ENCODE assay signal across 8 cellular contexts in the genomic region with DNA sequence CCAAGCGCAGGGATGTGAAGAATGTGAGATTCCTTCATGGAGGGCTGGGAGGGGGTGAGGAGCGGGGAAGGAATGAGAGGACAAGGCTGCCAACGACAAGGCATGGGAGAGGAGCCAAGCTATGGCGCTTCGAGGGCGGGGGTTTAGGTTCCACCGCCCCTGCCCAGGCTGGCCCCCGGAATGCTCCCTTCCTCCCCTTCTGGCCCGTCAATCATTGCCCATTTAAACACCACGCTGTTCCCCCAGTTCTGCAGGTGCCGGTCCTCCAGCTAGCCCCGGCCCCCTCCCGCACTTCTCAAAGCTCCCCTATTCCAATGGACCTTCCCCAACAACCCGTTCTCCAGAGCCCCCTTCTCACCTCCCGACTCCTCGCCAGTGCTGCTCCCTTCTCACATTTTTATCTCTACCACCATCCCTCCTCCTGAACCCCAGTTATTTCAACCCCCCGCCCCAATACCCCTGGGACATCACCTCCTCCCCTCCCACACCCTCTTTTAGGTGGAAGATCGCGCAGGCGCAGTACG. TPM values are rescaled to one million over a fixed set of nuclear protein-coding genes. Genes with fewer than 3 reads are reported as not detected.
DNase-seq lines count a peak whose midpoint lies in the region; FAIRE-seq and TF ChIP-seq lines count a peak whose summit lies in the region.

No MANE protein-coding gene starts in this region.

- H3K4me1 ChIP-seq in breast epithelium, result peaks cover 0 to 6% of the 10 kb centered on the region in 2 donors
- peaks cover 3 to 7% of the 10 kb centered on the region in 2 donors for H3K4me1 ChIP-seq in small intestine (ENCODE audit: control insufficient read depth in 2 of 2, insufficient read depth in 1 of 2, low read depth in 1 of 2, low read length in 1 of 2)

- peaks cover 0 to 5% (median 3%) of the 10 kb centered on the region in 3 donors for H3K36me3 Mint-ChIP-seq in immature natural killer cell

- peaks cover 2% of the 10 kb centered on the region for H3K36me3 ChIP-seq in H7 (replicated peaks; ENCODE audit: control insufficient read depth, insufficient read depth, low read length)
- H3K36me3 ChIP-seq in breast epithelium, result no peaks in the 10 kb centered on the region
- H3K36me3 ChIP-seq in small intestine (ENCODE audit: control insufficient read depth in 2 of 2, insufficient read depth in 2 of 2, low read length in 2 of 2), result peaks cover 0 to 4% of the 10 kb centered on the region in 2 donors

- H3K27ac Mint-ChIP-seq in immature natural killer cell, result peak overlapping the region; percentile 99 to 100 (median 100)

- WGBS in small intestine, 3 donors, result 1% methylated on average over 14 to 21 of the region's 21 CpGs

- H3K9me3 Mint-ChIP-seq in immature natural killer cell, result no peaks in the 10 kb centered on the region

- peak overlapping the region; percentile 92 to 95 for H3K27ac ChIP-seq in breast epithelium
- H3K27ac ChIP-seq in small intestine (ENCODE audit: low read depth in 1 of 2, low read length in 1 of 2), result peak overlapping the region; percentile 86 to 90

- no peaks in the 10 kb centered on the region for H3K9me3 ChIP-seq in breast epithelium
- H3K9me3 ChIP-seq in small intestine (ENCODE audit: control insufficient read depth, low read depth), result no peaks in the 10 kb centered on the region

- H3K4me1 Mint-ChIP-seq in immature natural killer cell, result peaks cover 51 to 55% of the 10 kb centered on the region in 2 donors

- DNase-seq in NCI-H82 (lab: John Stamatoyannopoulos, UW), result peak; percentile 57
- no peak for DNase-seq in NCI-H82 treated with DMSO at 0.1 percent for 48 hours (lab: John Stamatoyannopoulos, UW; ENCODE audit: unreplicated experiment)
- peak; percentile 85 for DNase-seq in H7
- DNase-seq in NCI-H2227 (lab: John Stamatoyannopoulos, UW; ENCODE audit: unreplicated experiment), result peak; percentile 34
- peak; percentile 65 to 74 for DNase-seq in breast epithelium (ENCODE audit: low spot score in 2 of 2)
- no peak for DNase-seq in immature natural killer cell
- DNase-seq in small intestine, result peak; percentile 32
- DNase-seq in HuH-7 (ENCODE audit: low spot score), result no peak

- no peak for FAIRE-seq in small intestine (lab: Jason Lieb, UNC)

- peaks cover 0 to 11% (median 6%) of the 10 kb centered on the region in 3 donors for H3K27me3 Mint-ChIP-seq in immature natural killer cell (ENCODE audit: low read depth in 3 of 3)

- H3K27me3 ChIP-seq in H7 (ENCODE audit: control insufficient read depth, insufficient read depth, low read length) (no peaks in the 10 kb centered on the region), breast epithelium (no peaks in the 10 kb centered on the region), small intestine (ENCODE audit: control insufficient read depth in 2 of 2, insufficient read depth in 2 of 2, low read length in 2 of 2) (no peaks in the 10 kb centered on the region)

- TF ChIP-seq CTCF in breast epithelium (IDR thresholded peaks at IDR 0.05), result no peak

- TF ChIP-seq POLR2A in breast epithelium (IDR thresholded peaks at IDR 0.05), result no peak

- peak overlapping the region; percentile 93 to 99 (median 96) for H3K4me3 Mint-ChIP-seq in immature natural killer cell

- H3K4me3 ChIP-seq in H7 (ENCODE audit: insufficient read depth, low read depth, low read length) (peak overlapping the region; percentile 88), breast epithelium (peak overlapping the region; percentile 70 to 87 (median 83)), small intestine (ENCODE audit: low read depth in 1 of 2, low read length in 2 of 2) (peak overlapping the region; percentile 61 to 78)

- intact Hi-C loops in breast epithelium (cut with DNase I; ENCODE audit: low total_unique reads), result no loop called here

RNA-seq across cellular contexts. Expression of gene RNF41, which starts 0.4 kb away (rescaled TPM):
- 96.2 and 98.4 TPM in 2 replicates for total RNA-seq in H7 (2014; rRNA removed; shearing (Covaris generic))
- total RNA-seq in breast epithelium, result 10 to 100 TPM; 64.4 to 86.6 (median 81.3) TPM
- polyA plus RNA-seq in immature natural killer cell (10 to 100 TPM; 49.0 to 55.1 (median 49.3) TPM), small intestine (10 to 100 TPM; 11.4 to 24.4 (median 12.2) TPM)

RNA-seq across cellular contexts. Expression of gene NABP2, which starts 2.8 kb away (rescaled TPM):
- 45.5 and 50.4 TPM in 2 replicates for total RNA-seq in H7 (2014; rRNA removed; shearing (Covaris generic))
- 10 to 100 TPM; 24.7 to 31.2 (median 27.5) TPM for total RNA-seq in breast epithelium
- polyA plus RNA-seq in immature natural killer cell (1 to 10 TPM; 3.2 to 8.8 (median 6.8) TPM), small intestine (10 to 100 TPM; 29.1 to 47.4 (median 40.0) TPM)

RNA-seq across cellular contexts. Expression of gene SLC39A5, which starts 8.6 kb away (rescaled TPM):
- 0.48 TPM in 1 of 2 replicates, not detected in the other for total RNA-seq in H7 (2014; rRNA removed; shearing (Covaris generic))
- under 1 TPM in 1 of 3 donors, not detected in 2; 0.98 TPM for total RNA-seq in breast epithelium
- polyA plus RNA-seq in immature natural killer cell (not detected), small intestine (100 to 1,000 TPM; 178 to 425 (median 309) TPM)

RNA-seq across cellular contexts. Expression of gene SMARCC2, which starts 32.0 kb away (rescaled TPM):
- total RNA-seq in H7 (2014; rRNA removed; shearing (Covaris generic)), result 20.0 and 27.5 TPM in 2 replicates
- total RNA-seq in breast epithelium, result 100 to 1,000 TPM; 105 to 114 (median 106) TPM
- polyA plus RNA-seq in immature natural killer cell (100 to 1,000 TPM in 1 of 3 donors, 10 to 100 TPM in 2; 25.7 to 118 (median 43.7) TPM), small intestine (10 to 100 TPM; 18.6 to 31.1 (median 20.4) TPM)

RNA-seq across cellular contexts. Expression of gene ANKRD52, which starts 36.9 kb away (rescaled TPM):
- total RNA-seq in H7 (2014; rRNA removed; shearing (Covaris generic)), result 11.2 and 13.7 TPM in 2 replicates
- total RNA-seq in breast epithelium, result 10 to 100 TPM; 12.8 to 18.4 (median 14.9) TPM
- polyA plus RNA-seq in immature natural killer cell (10 to 100 TPM in 1 of 3 donors, 1 to 10 TPM in 2; 3.2 to 23.3 (median 3.7) TPM), small intestine (10 to 100 TPM in 1 of 3 donors, 1 to 10 TPM in 2; 5.1 to 13.0 (median 7.6) TPM)

Comparison
In these comparisons a context has a peak if more than half of its experiments do, and no peak if none do; other contexts are left out.
1. DNase-seq: peak in NCI-H82 (single experiment), H7 (single experiment), NCI-H2227 (single experiment), breast epithelium (2 of 2) and small intestine (single experiment); none in NCI-H82 treated with DMSO at 0.1 percent for 48 hours (single experiment), immature natural killer cell (0 of 3) and HuH-7 (single experiment).
2. Peak in every context shown above with its lines, with median percentiles within 50 percentile points of each other: H3K4me3 ChIP-seq.